9 cellular contexts compared by ENCODE assay signal in genomic region chr5:99060306-99061261, GRCh38.
A peak's percentile ranks its signal among the peaks of the same experiment; 100 is the strongest.
DNase-seq lines count a peak whose midpoint lies in the region; ATAC-seq and TF ChIP-seq lines count a peak whose summit lies in the region.
"Had no signal": no experiment of that assay in that cellular context is flagged by ENCODE, and none has a peak within 500 bp of the region (broad histone marks: within the 10 kb centered on the region; RNA-seq: fewer than 3 reads in every experiment).

No MANE protein-coding gene starts in this region.

- peaks cover 18% of the 10 kb centered on the region in 2 donors for H3K27me3 Mint-ChIP-seq in natural killer cell (ENCODE audit: low read depth in 2 of 2)
- H3K27me3 Mint-ChIP-seq in stimulated activated memory B cell treated with anti-CD40 and anti-IgM and Interleukin-4, amounts not matched to agents 10 μg/mL and 1 μg/mL and 100 μg/mL, for 72 hours = no peaks in the 10 kb centered on the region
- H3K27me3 Mint-ChIP-seq: dendritic cell treated with granulocyte-macrophage colony-stimulating factor and Interleukin-4, amounts not matched to agents 40 ng/mL and 50 ng/mL, for 4 days had no signal

- no peaks in the 10 kb centered on the region for H3K79me2 ChIP-seq in OCI-LY7 (ENCODE audit: insufficient read depth, low read depth, low read length)

- H3K27ac Mint-ChIP-seq in natural killer cell = no peak overlapping the region
- peak overlapping the region; percentile 60 for H3K27ac Mint-ChIP-seq in stimulated activated memory B cell treated with anti-CD40 and anti-IgM and Interleukin-4, amounts not matched to agents 10 μg/mL and 1 μg/mL and 100 μg/mL, for 72 hours
- H3K27ac Mint-ChIP-seq: dendritic cell treated with granulocyte-macrophage colony-stimulating factor and Interleukin-4, amounts not matched to agents 40 ng/mL and 50 ng/mL, for 4 days had no signal

- H3K4me3 Mint-ChIP-seq in natural killer cell = no peak overlapping the region
- peak overlapping the region; percentile 68 for H3K4me3 Mint-ChIP-seq in stimulated activated memory B cell treated with anti-CD40 and anti-IgM and Interleukin-4, amounts not matched to agents 10 μg/mL and 1 μg/mL and 100 μg/mL, for 72 hours
- H3K4me3 Mint-ChIP-seq: dendritic cell treated with granulocyte-macrophage colony-stimulating factor and Interleukin-4, amounts not matched to agents 40 ng/mL and 50 ng/mL, for 4 days had no signal

- peaks cover 0 to 22% of the 10 kb centered on the region in 2 donors for H3K4me1 Mint-ChIP-seq in natural killer cell
- peaks cover 52% of the 10 kb centered on the region for H3K4me1 Mint-ChIP-seq in stimulated activated memory B cell treated with anti-CD40 and anti-IgM and Interleukin-4, amounts not matched to agents 10 μg/mL and 1 μg/mL and 100 μg/mL, for 72 hours

- POLR2A ChIA-PET in OCI-LY7 (lab: Charles Lee) = interaction anchor here (0.6 to 1.7 kb wide), 2 partner anchors 10 to 24 kb away, joined by 3 to 4 read pairs; no protein-coding TSS in a partner anchor

- BruUV-seq in OCI-LY7 (replicated peaks; lab: Mats Ljungman, UMichigan) = no TSS peak

- CTCF ChIA-PET in OCI-LY7 (lab: Charles Lee; ENCODE audit: unreplicated experiment) = interaction anchor here (0.6 kb wide), 1 partner anchor 17 kb away, joined by 3 read pairs; no protein-coding TSS in a partner anchor

- TF ChIP-seq CTCF in OCI-LY7 (conservative IDR thresholded peaks at IDR 0.05; ENCODE audit: low read length) (peak; percentile 99), natural killer cell (IDR thresholded peaks at IDR 0.05) (peak; percentile 98)

- no peak overlapping the region for H3K4me3 ChIP-seq in OCI-LY7 (ENCODE audit: low read depth, low read length, poor library complexity, severe bottlenecking)

- no peak overlapping the region for H3K27ac ChIP-seq in OCI-LY7 (ENCODE audit: low read depth, low read length, poor library complexity, severe bottlenecking)

- H3K36me3 Mint-ChIP-seq in natural killer cell = no peaks in the 10 kb centered on the region
- no peaks in the 10 kb centered on the region for H3K36me3 Mint-ChIP-seq in stimulated activated memory B cell treated with anti-CD40 and anti-IgM and Interleukin-4, amounts not matched to agents 10 μg/mL and 1 μg/mL and 100 μg/mL, for 72 hours

- no peaks in the 10 kb centered on the region; the same call in 1 of the 2 replicates for H4K20me1 ChIP-seq in OCI-LY7 (ENCODE audit: insufficient read depth, low read length)

- H3K9me3 Mint-ChIP-seq in natural killer cell = no peaks in the 10 kb centered on the region
- no peaks in the 10 kb centered on the region for H3K9me3 Mint-ChIP-seq in stimulated activated memory B cell treated with anti-CD40 and anti-IgM and Interleukin-4, amounts not matched to agents 10 μg/mL and 1 μg/mL and 100 μg/mL, for 72 hours
- H3K9me3 Mint-ChIP-seq: dendritic cell treated with granulocyte-macrophage colony-stimulating factor and Interleukin-4, amounts not matched to agents 40 ng/mL and 50 ng/mL, for 4 days had no signal

- peak overlapping the region; percentile 4; the same call in 1 of the 2 replicates for H3K4me2 ChIP-seq in OCI-LY7 (ENCODE audit: low read length)

- H3K9me2 ChIP-seq in OCI-LY7 (ENCODE audit: insufficient read depth, low read length) = no peaks in the 10 kb centered on the region

- ATAC-seq in GM19452 (IDR thresholded peaks at IDR 0.05; ENCODE audit: unreplicated experiment) (peak; percentile 55), esophagus mucosa (peak; percentile 55), natural killer cell (peak; percentile 68 to 79 (median 74))
- ATAC-seq in stimulated activated memory B cell treated with anti-CD40 and anti-IgM and Interleukin-4, amounts not matched to agents 10 μg/mL and 1 μg/mL and 100 μg/mL, for 72 hours = peak; percentile 65

- no peak overlapping the region for H2AFZ ChIP-seq in OCI-LY7 (ENCODE audit: low read length)

- no peaks in the 10 kb centered on the region for H3K4me1 ChIP-seq in OCI-LY7 (ENCODE audit: insufficient read depth, low read length, poor library complexity, severe bottlenecking)

- DNase-seq in CMK (ENCODE audit: low read depth) (peak; percentile 50), HT-29 (ENCODE audit: low spot score) (peak; percentile 94), OCI-LY7 (ENCODE audit: low spot score) (peak; percentile 66), activated T-cell treated with anti-CD3 and anti-CD28 coated beads for 24 hours (ENCODE audit: low read depth) (peak; percentile 74), natural killer cell (peak; percentile 78)

- intact Hi-C loops in OCI-LY7 (cut with micrococcal nuclease; ENCODE audit: unreplicated experiment) = loop anchor here (1.0 kb wide), 1 partner anchor 154 kb away; no protein-coding TSS in a partner anchor
- intact Hi-C loops in natural killer cell (cut with micrococcal nuclease) = loop anchor here (1.0 kb wide), 1 partner anchor 154 kb away; no protein-coding TSS in a partner anchor

- no peaks in the 10 kb centered on the region for H3K9me3 ChIP-seq in OCI-LY7 (ENCODE audit: low read length)

- no peaks in the 10 kb centered on the region for H3K36me3 ChIP-seq in OCI-LY7 (ENCODE audit: insufficient read depth, low read length)
